Comparison of ENCODE assay signal across 25 cellular contexts in the genomic region with DNA sequence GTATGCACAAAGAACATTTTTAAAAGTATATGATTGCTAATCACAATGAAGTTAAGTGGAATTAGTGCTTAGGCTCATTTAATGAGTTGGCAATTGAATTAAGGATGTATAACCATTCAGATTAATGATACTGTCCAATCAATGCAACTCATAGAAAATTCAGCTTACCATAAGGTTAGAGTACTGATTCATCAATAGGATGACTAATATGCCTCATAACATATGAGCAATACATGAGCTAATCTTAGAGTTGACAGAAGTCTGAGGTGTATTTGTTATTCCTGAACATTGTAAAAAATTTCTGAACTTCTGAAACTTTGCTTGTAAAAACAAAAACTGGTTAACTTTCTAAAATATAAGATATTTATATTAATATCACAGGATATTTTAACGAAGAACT.
A peak's percentile ranks its signal among the peaks of the same experiment; 100 is the strongest.
DNase-seq lines count a peak whose midpoint lies in the region; ATAC-seq, FAIRE-seq and TF ChIP-seq lines count a peak whose summit lies in the region.
"Had no signal": no experiment of that assay in that cellular context is flagged by ENCODE, and none has a peak within 500 bp of the region (broad histone marks: within the 10 kb centered on the region; RNA-seq: fewer than 3 reads in every experiment).

No MANE protein-coding gene starts in this region.

- DNase-seq in D721Med (ENCODE audit: insufficient read length, low spot score) (no peak), astrocyte (ENCODE audit: low read depth) (peak; percentile 32), suprapubic skin (ENCODE audit: low spot score in 2 of 2) (no peak), upper lobe of right lung (no peak), osteocyte (ENCODE audit: extremely low spot score, unreplicated experiment) (no peak)
- DNase-seq: activated CD4-positive, alpha-beta T cell treated with anti-CD3 and anti-CD28 coated beads, Interleukin-2, amount 50 U/mL, for 4 hours; activated gamma-delta T cell treated with Interleukin-2 at 50 U/mL for 16 hours; Calu3; GOT3; left lung; NCI-H187 treated with DMSO at 0.1 percent for 48 hours; NK-92 treated with Interleukin-12 subunit alpha and Interleukin-12 subunit beta, amount 100 ng/mL, for 24 hours; Right ventricle myocardium superior; stimulated activated CD4-positive, alpha-beta T cell treated with anti-CD3 and anti-CD28 coated beads, Interleukin-12 subunit alpha, Interleukin-12 subunit beta, amount 100 ng/mL, for 4 hours; stimulated activated CD8-positive, alpha-beta memory T cell treated with anti-CD3 and anti-CD28 coated beads, Interleukin-4, amount 100 ng/mL, for 48 hours; substantia nigra; T-cell; uterus had no signal

- H3K27me3 Mint-ChIP-seq in astrocyte (ENCODE audit: low read depth, unreplicated experiment) (no peaks in the 10 kb centered on the region), osteocyte (ENCODE audit: unreplicated experiment) (no peaks in the 10 kb centered on the region)
- H3K27me3 Mint-ChIP-seq in activated T-helper 17 cell treated with anti-CD3 and anti-CD28 coated beads, Interleukin-2, amount 50 U/mL, for 72 hours = no peaks in the 10 kb centered on the region
- H3K27me3 Mint-ChIP-seq: central memory CD8-positive, alpha-beta T cell; IgD-negative memory B cell; T-cell had no signal

- H2AFZ ChIP-seq in astrocyte (ENCODE audit: low read depth, low read length) = no peak overlapping the region

- no peak overlapping the region for H3K9ac ChIP-seq in astrocyte (ENCODE audit: low read length)
- H3K9ac ChIP-seq: BLaER1 treated with 17β-estradiol and CSF1 and Interleukin-3, amounts not matched to agents 10 nM and 100 nM had no signal

- H3K36me3 ChIP-seq in astrocyte (ENCODE audit: insufficient read depth, low read length) (no peaks in the 10 kb centered on the region), suprapubic skin (no peaks in the 10 kb centered on the region), upper lobe of right lung (no peaks in the 10 kb centered on the region)
- H3K36me3 ChIP-seq: BLaER1 treated with 17β-estradiol and CSF1 and Interleukin-3, amounts not matched to agents 10 nM and 100 nM; left lung; uterus had no signal

- H4K20me1 ChIP-seq in astrocyte (ENCODE audit: insufficient read depth, low read length) = no peaks in the 10 kb centered on the region
- H4K20me1 ChIP-seq: BLaER1 treated with 17β-estradiol and CSF1 and Interleukin-3, amounts not matched to agents 10 nM and 100 nM had no signal

- H3K4me3 ChIP-seq in astrocyte (ENCODE audit: insufficient read depth, low read depth, low read length) (no peak overlapping the region), suprapubic skin (no peak overlapping the region), upper lobe of right lung (no peak overlapping the region)
- H3K4me3 ChIP-seq: BLaER1 treated with 17β-estradiol and CSF1 and Interleukin-3, amounts not matched to agents 10 nM and 100 nM; left lung; uterus had no signal

- H3K27ac Mint-ChIP-seq in astrocyte (ENCODE audit: unreplicated experiment) (no peak overlapping the region), osteocyte (ENCODE audit: unreplicated experiment) (no peak overlapping the region)
- H3K27ac Mint-ChIP-seq in activated T-helper 17 cell treated with anti-CD3 and anti-CD28 coated beads, Interleukin-2, amount 50 U/mL, for 72 hours = no peak overlapping the region
- H3K27ac Mint-ChIP-seq: IgD-negative memory B cell, T-cell had no signal

- ATAC-seq in GM19351 (IDR thresholded peaks at IDR 0.05; ENCODE audit: unreplicated experiment) (peak; percentile 52), HG03342 (IDR thresholded peaks at IDR 0.05; ENCODE audit: unreplicated experiment) (peak; percentile 67), upper lobe of right lung (no peak)
- ATAC-seq in activated T-helper 17 cell treated with anti-CD3 and anti-CD28 coated beads, Interleukin-2, amount 50 U/mL, for 72 hours (replicated peaks) = no peak
- ATAC-seq: esophagus mucosa, left lung, T-cell had no signal

- no peaks in the 10 kb centered on the region for H3K79me2 ChIP-seq in astrocyte (ENCODE audit: insufficient read depth, low read length)

- no peak overlapping the region for H3K4me3 Mint-ChIP-seq in astrocyte (ENCODE audit: unreplicated experiment)
- no peak overlapping the region for H3K4me3 Mint-ChIP-seq in activated T-helper 17 cell treated with anti-CD3 and anti-CD28 coated beads, Interleukin-2, amount 50 U/mL, for 72 hours
- H3K4me3 Mint-ChIP-seq in osteocyte (ENCODE audit: unreplicated experiment) = no peak overlapping the region
- H3K4me3 Mint-ChIP-seq: central memory CD8-positive, alpha-beta T cell; IgD-negative memory B cell; T-cell had no signal

- intact Hi-C loops in upper lobe of right lung (cut with DNase I) = no loop called here

- no peak overlapping the region for H3K4me2 ChIP-seq in astrocyte (ENCODE audit: low read length)
- H3K4me2 ChIP-seq: BLaER1 treated with 17β-estradiol and CSF1 and Interleukin-3, amounts not matched to agents 10 nM and 100 nM had no signal

- H3K9me3 ChIP-seq in astrocyte (ENCODE audit: insufficient read depth, low read depth, low read length) = no peaks in the 10 kb centered on the region
- H3K9me3 ChIP-seq in suprapubic skin = peaks cover 15% of the 10 kb centered on the region
- peaks cover 16% of the 10 kb centered on the region for H3K9me3 ChIP-seq in upper lobe of right lung
- H3K9me3 ChIP-seq: uterus had no signal

- H3K27me3 ChIP-seq in astrocyte (ENCODE audit: insufficient read depth, low read length) (no peaks in the 10 kb centered on the region), suprapubic skin (no peaks in the 10 kb centered on the region), upper lobe of right lung (no peaks in the 10 kb centered on the region)
- H3K27me3 ChIP-seq: BLaER1 treated with 17β-estradiol and CSF1 and Interleukin-3, amounts not matched to agents 10 nM and 100 nM; left lung; uterus had no signal

- no peaks in the 10 kb centered on the region for H3K36me3 Mint-ChIP-seq in astrocyte (ENCODE audit: low read depth, unreplicated experiment)
- H3K36me3 Mint-ChIP-seq in activated T-helper 17 cell treated with anti-CD3 and anti-CD28 coated beads, Interleukin-2, amount 50 U/mL, for 72 hours (ENCODE audit: low read depth) = no peaks in the 10 kb centered on the region
- H3K36me3 Mint-ChIP-seq in osteocyte (ENCODE audit: unreplicated experiment) = no peaks in the 10 kb centered on the region
- H3K36me3 Mint-ChIP-seq: T-cell had no signal

- TF ChIP-seq POLR2A in suprapubic skin (IDR thresholded peaks at IDR 0.05) = no peak

- TF ChIP-seq EP300 in suprapubic skin (IDR thresholded peaks at IDR 0.05) = no peak

- H3K4me1 Mint-ChIP-seq in astrocyte (ENCODE audit: low read depth, unreplicated experiment) = no peaks in the 10 kb centered on the region
- H3K4me1 Mint-ChIP-seq in activated T-helper 17 cell treated with anti-CD3 and anti-CD28 coated beads, Interleukin-2, amount 50 U/mL, for 72 hours = no peaks in the 10 kb centered on the region
- H3K4me1 Mint-ChIP-seq in osteocyte (ENCODE audit: unreplicated experiment) = no peaks in the 10 kb centered on the region
- H3K4me1 Mint-ChIP-seq: central memory CD8-positive, alpha-beta T cell; IgD-negative memory B cell; T-cell had no signal

- TF ChIP-seq CTCF in D721Med (IDR thresholded peaks at IDR 0.05; ENCODE audit: insufficient read depth, missing control alignments) (no peak), astrocyte (IDR thresholded peaks at IDR 0.05; ENCODE audit: insufficient read depth, low read depth, low read length) (no peak), suprapubic skin (IDR thresholded peaks at IDR 0.05) (no peak), upper lobe of right lung (IDR thresholded peaks at IDR 0.05) (no peak), osteocyte (IDR thresholded peaks at IDR 0.05) (no peak)

- WGBS in suprapubic skin = 95% methylated on average over 1 of the region's 1 CpG

- FAIRE-seq in D721Med (lab: Jason Lieb, UNC) (peak; percentile 99), astrocyte (lab: Jason Lieb, UNC) (no peak)

- H3K9me3 Mint-ChIP-seq in astrocyte (ENCODE audit: unreplicated experiment) = peaks cover 6% of the 10 kb centered on the region
- peaks cover 4% of the 10 kb centered on the region for H3K9me3 Mint-ChIP-seq in activated T-helper 17 cell treated with anti-CD3 and anti-CD28 coated beads, Interleukin-2, amount 50 U/mL, for 72 hours
- peaks cover 16% of the 10 kb centered on the region for H3K9me3 Mint-ChIP-seq in osteocyte (ENCODE audit: unreplicated experiment)

- H3K27ac ChIP-seq in astrocyte (ENCODE audit: low read depth, low read length) (no peak overlapping the region), suprapubic skin (no peak overlapping the region), upper lobe of right lung (no peak overlapping the region)
- H3K27ac ChIP-seq: BLaER1 treated with 17β-estradiol and CSF1 and Interleukin-3, amounts not matched to agents 10 nM and 100 nM; left lung; uterus had no signal

- no peaks in the 10 kb centered on the region for H3K4me1 ChIP-seq in astrocyte (ENCODE audit: insufficient read depth, low read length)
- no peaks in the 10 kb centered on the region for H3K4me1 ChIP-seq in suprapubic skin
- no peaks in the 10 kb centered on the region for H3K4me1 ChIP-seq in upper lobe of right lung
- H3K4me1 ChIP-seq: BLaER1 treated with 17β-estradiol and CSF1 and Interleukin-3, amounts not matched to agents 10 nM and 100 nM; left lung; uterus had no signal

Comparison
In these comparisons a context has a peak if more than half of its experiments do, and no peak if none do; other contexts are left out.
1. ATAC-seq: peak in GM19351 (single experiment) and HG03342 (single experiment); none in upper lobe of right lung (single experiment) and activated T-helper 17 cell treated with anti-CD3 and anti-CD28 coated beads, Interleukin-2, amount 50 U/mL, for 72 hours (single experiment).